23 cellular contexts compared by ENCODE assay signal in the genomic region with DNA sequence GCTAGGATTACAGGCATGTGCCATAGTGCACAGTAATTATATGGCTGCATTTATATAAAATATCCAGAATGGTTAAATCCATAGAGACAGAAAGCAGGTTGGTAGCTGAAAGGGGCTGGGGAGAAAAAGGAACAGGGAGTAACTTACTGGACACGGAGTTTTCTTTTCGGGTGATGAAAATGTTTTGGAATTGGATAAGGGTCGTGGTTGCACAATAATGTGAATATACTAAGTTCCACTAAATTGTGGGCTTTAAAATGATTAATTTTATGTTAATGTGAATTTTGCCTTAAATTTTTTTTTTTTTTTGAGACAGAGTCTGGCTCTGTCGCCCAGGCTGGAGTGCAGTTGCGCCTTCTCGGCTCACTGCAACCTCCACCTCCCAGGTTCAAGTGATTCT.
"Had no signal": no experiment of that assay in that cellular context is flagged by ENCODE, and none has a peak within 500 bp of the region (broad histone marks: within the 10 kb centered on the region; RNA-seq: fewer than 3 reads in every experiment).

No MANE protein-coding gene starts in this region.

- H3K4me1 ChIP-seq: colonic mucosa, esophagus squamous epithelium, gastrocnemius medialis, left lung, lower lobe of right lung had no signal

- H3K36me3 ChIP-seq: colonic mucosa, esophagus squamous epithelium, gastrocnemius medialis, heart right ventricle, left lung, lower lobe of right lung had no signal

- H3K9me3 ChIP-seq: colonic mucosa, gastrocnemius medialis, mucosa of descending colon had no signal

- DNase-seq: colonic mucosa; cortex of kidney; effector CD8-positive, alpha-beta T cell; effector memory CD8-positive, alpha-beta T cell; endodermal cell; erythroblast; esophagus squamous epithelium; foreskin fibroblast; foreskin melanocyte; gastrocnemius medialis; glutamatergic neuron; head of caudate nucleus; hippocampal formation; left cardiac atrium; left lung; left ventricle myocardium superior; lower lobe of right lung; mucosa of descending colon had no signal

- H3K27me3 ChIP-seq: colonic mucosa, esophagus squamous epithelium, gastrocnemius medialis, left lung had no signal

- H3K4me3 ChIP-seq: colonic mucosa, esophagus squamous epithelium, gastrocnemius medialis, heart right ventricle, left lung, lower lobe of right lung, mucosa of descending colon had no signal

- H3K27ac ChIP-seq: colonic mucosa, epithelial cell of prostate, gastrocnemius medialis, left lung, lower lobe of right lung had no signal

- FAIRE-seq: endometrium, islet of Langerhans, keratinocyte had no signal

- ATAC-seq: effector memory CD8-positive, alpha-beta T cell; left cardiac atrium; left ventricle myocardium superior; mucosa of descending colon had no signal
